Comparison of ENCODE assay signal across 14 cellular contexts in the genomic region with DNA sequence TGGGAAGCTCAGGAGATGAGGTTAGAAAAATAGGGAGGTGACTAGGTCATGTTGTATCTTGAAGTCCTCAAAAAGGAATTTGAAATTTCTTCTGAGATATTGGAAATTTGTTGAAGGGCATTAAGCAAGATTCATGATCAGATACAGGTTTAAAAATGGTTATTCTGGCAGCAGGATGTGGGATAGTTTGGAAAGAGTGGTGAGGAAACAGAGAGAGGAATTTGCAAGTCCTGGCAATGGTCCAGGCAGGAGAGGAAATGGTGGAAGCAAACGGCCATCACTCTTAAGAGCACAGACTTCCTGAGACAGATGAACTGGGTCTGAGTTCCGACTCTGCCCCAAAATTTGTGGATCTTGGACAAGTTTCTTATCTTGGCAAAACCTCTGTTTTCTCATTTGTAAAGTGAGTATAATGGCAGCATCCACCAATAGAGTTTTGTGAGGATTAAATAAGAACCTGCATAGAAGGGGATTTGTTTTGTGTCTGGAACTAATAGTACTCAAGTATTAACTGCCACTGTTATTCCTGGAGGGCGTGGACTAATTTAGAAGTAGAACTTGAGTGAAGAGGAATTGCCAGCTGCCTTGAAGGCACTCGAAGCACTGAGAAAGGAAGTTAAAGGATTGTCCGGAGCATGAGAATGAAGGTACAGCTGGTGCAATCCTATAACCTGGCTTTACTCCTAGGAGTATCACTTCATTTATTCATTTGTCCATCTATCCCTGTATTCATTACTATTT.
DNase-seq lines count a peak whose midpoint lies in the region; ATAC-seq lines count a peak whose summit lies in the region.
"Had no signal": no experiment of that assay in that cellular context is flagged by ENCODE, and none has a peak within 500 bp of the region (broad histone marks: within the 10 kb centered on the region; RNA-seq: fewer than 3 reads in every experiment).

No MANE protein-coding gene starts in this region.

- DNase-seq in activated CD4-positive, alpha-beta T cell treated with anti-CD3 and anti-CD28 coated beads, Interleukin-2, amount 10 ng/mL, durations not matched to agents 24 days and 14 days, result peak; percentile 15
- no peak for DNase-seq in activated CD4-positive, alpha-beta T cell treated with anti-CD3 and anti-CD28 coated beads, Interleukin-2, amount 50 U/mL, for 1 hour
- DNase-seq in UCSD-AML1 (lab: John Stamatoyannopoulos, UW; ENCODE audit: unreplicated experiment), result peak; percentile 49
- DNase-seq in glomerular endothelial cell (ENCODE audit: extremely low read depth, low read depth, low spot score), result peak; percentile 45
- DNase-seq in activated naive CD8-positive, alpha-beta T cell treated with anti-CD3 and anti-CD28 coated beads for 36 hours, result no peak
- DNase-seq in activated gamma-delta T cell treated with Interleukin-2 at 50 U/mL for 16 hours, result no peak
- no peak for DNase-seq in activated naive CD8-positive, alpha-beta T cell treated with anti-CD3 and anti-CD28 coated beads, Interleukin-2, amount 50 U/mL, for 24 hours
- DNase-seq: activated CD4-positive, alpha-beta T cell treated with anti-CD3 and anti-CD28 coated beads for 4 hours; activated T-cell treated with anti-CD3 and anti-CD28 coated beads, Interleukin-2, amount 50 U/mL, for 24 hours; body of pancreas; hypothalamus; testis had no signal

- intact Hi-C loops in activated CD4-positive, alpha-beta T cell treated with anti-CD3 and anti-CD28 coated beads, Interleukin-2, amount 10 ng/mL, durations not matched to agents 24 days and 14 days (cut with micrococcal nuclease), result no loop called here

- no peaks in the 10 kb centered on the region for H3K9me3 Mint-ChIP-seq in activated CD4-positive, alpha-beta T cell treated with anti-CD3 and anti-CD28 coated beads, Interleukin-2, amount 10 ng/mL, durations not matched to agents 24 days and 14 days
- H3K9me3 Mint-ChIP-seq in activated naive CD8-positive, alpha-beta T cell treated with anti-CD3 and anti-CD28 coated beads for 36 hours, result no peaks in the 10 kb centered on the region
- H3K9me3 Mint-ChIP-seq in activated naive CD8-positive, alpha-beta T cell treated with anti-CD3 and anti-CD28 coated beads, Interleukin-2, amount 50 U/mL, for 24 hours, result no peaks in the 10 kb centered on the region
- H3K9me3 Mint-ChIP-seq: activated T-cell treated with anti-CD3 and anti-CD28 coated beads, Interleukin-2, amount 50 U/mL, for 24 hours had no signal

- ATAC-seq in HG02938 (IDR thresholded peaks at IDR 0.05; ENCODE audit: unreplicated experiment), result no peak
- no peak for ATAC-seq in activated naive CD8-positive, alpha-beta T cell treated with anti-CD3 and anti-CD28 coated beads, Interleukin-2, amount 50 U/mL, for 24 hours
- ATAC-seq: A549, body of pancreas had no signal

- no peaks in the 10 kb centered on the region for H3K4me1 Mint-ChIP-seq in activated CD4-positive, alpha-beta T cell treated with anti-CD3 and anti-CD28 coated beads, Interleukin-2, amount 10 ng/mL, durations not matched to agents 24 days and 14 days
- H3K4me1 Mint-ChIP-seq in activated naive CD8-positive, alpha-beta T cell treated with anti-CD3 and anti-CD28 coated beads for 36 hours, result no peaks in the 10 kb centered on the region
- no peaks in the 10 kb centered on the region for H3K4me1 Mint-ChIP-seq in activated naive CD8-positive, alpha-beta T cell treated with anti-CD3 and anti-CD28 coated beads, Interleukin-2, amount 50 U/mL, for 24 hours

- H3K4me3 Mint-ChIP-seq in activated CD4-positive, alpha-beta T cell treated with anti-CD3 and anti-CD28 coated beads, Interleukin-2, amount 10 ng/mL, durations not matched to agents 24 days and 14 days, result no peak overlapping the region
- H3K4me3 Mint-ChIP-seq in activated naive CD8-positive, alpha-beta T cell treated with anti-CD3 and anti-CD28 coated beads for 36 hours, result no peak overlapping the region
- H3K4me3 Mint-ChIP-seq in activated naive CD8-positive, alpha-beta T cell treated with anti-CD3 and anti-CD28 coated beads, Interleukin-2, amount 50 U/mL, for 24 hours, result no peak overlapping the region
- H3K4me3 Mint-ChIP-seq: activated T-cell treated with anti-CD3 and anti-CD28 coated beads, Interleukin-2, amount 50 U/mL, for 24 hours had no signal

- no peaks in the 10 kb centered on the region for H3K36me3 Mint-ChIP-seq in activated CD4-positive, alpha-beta T cell treated with anti-CD3 and anti-CD28 coated beads, Interleukin-2, amount 10 ng/mL, durations not matched to agents 24 days and 14 days (ENCODE audit: low read depth)
- H3K36me3 Mint-ChIP-seq in activated naive CD8-positive, alpha-beta T cell treated with anti-CD3 and anti-CD28 coated beads for 36 hours, result no peaks in the 10 kb centered on the region
- H3K36me3 Mint-ChIP-seq in activated naive CD8-positive, alpha-beta T cell treated with anti-CD3 and anti-CD28 coated beads, Interleukin-2, amount 50 U/mL, for 24 hours (ENCODE audit: low read depth), result no peaks in the 10 kb centered on the region

- H3K27me3 Mint-ChIP-seq in activated CD4-positive, alpha-beta T cell treated with anti-CD3 and anti-CD28 coated beads, Interleukin-2, amount 10 ng/mL, durations not matched to agents 24 days and 14 days, result peaks cover 2% of the 10 kb centered on the region
- peaks cover 12% of the 10 kb centered on the region for H3K27me3 Mint-ChIP-seq in activated naive CD8-positive, alpha-beta T cell treated with anti-CD3 and anti-CD28 coated beads for 36 hours
- peaks cover 4% of the 10 kb centered on the region for H3K27me3 Mint-ChIP-seq in activated naive CD8-positive, alpha-beta T cell treated with anti-CD3 and anti-CD28 coated beads, Interleukin-2, amount 50 U/mL, for 24 hours

- H3K27ac Mint-ChIP-seq in activated CD4-positive, alpha-beta T cell treated with anti-CD3 and anti-CD28 coated beads, Interleukin-2, amount 10 ng/mL, durations not matched to agents 24 days and 14 days, result no peak overlapping the region
- H3K27ac Mint-ChIP-seq in activated naive CD8-positive, alpha-beta T cell treated with anti-CD3 and anti-CD28 coated beads for 36 hours, result no peak overlapping the region
- no peak overlapping the region for H3K27ac Mint-ChIP-seq in activated naive CD8-positive, alpha-beta T cell treated with anti-CD3 and anti-CD28 coated beads, Interleukin-2, amount 50 U/mL, for 24 hours
- H3K27ac Mint-ChIP-seq: activated T-cell treated with anti-CD3 and anti-CD28 coated beads, Interleukin-2, amount 50 U/mL, for 24 hours had no signal

Comparison
In these comparisons a context has a peak if more than half of its experiments do, and no peak if none do; other contexts are left out.
1. DNase-seq: peak in activated CD4-positive, alpha-beta T cell treated with anti-CD3 and anti-CD28 coated beads, Interleukin-2, amount 10 ng/mL, durations not matched to agents 24 days and 14 days (single experiment), UCSD-AML1 (single experiment) and glomerular endothelial cell (single experiment); none in activated CD4-positive, alpha-beta T cell treated with anti-CD3 and anti-CD28 coated beads, Interleukin-2, amount 50 U/mL, for 1 hour (single experiment), activated naive CD8-positive, alpha-beta T cell treated with anti-CD3 and anti-CD28 coated beads for 36 hours (single experiment), activated gamma-delta T cell treated with Interleukin-2 at 50 U/mL for 16 hours (single experiment) and activated naive CD8-positive, alpha-beta T cell treated with anti-CD3 and anti-CD28 coated beads, Interleukin-2, amount 50 U/mL, for 24 hours (single experiment).